In genomic region chr4:2991243-2991642, GRCh38 we compare ENCODE assay signal across 30 cellular contexts.
"Had no signal": no experiment of that assay in that cellular context is flagged by ENCODE, and none has a peak within 500 bp of the region (broad histone marks: within the 10 kb centered on the region; RNA-seq: fewer than 3 reads in every experiment).

No MANE protein-coding gene starts in this region.

- H3K27me3 ChIP-seq: adrenal gland, body of pancreas, dorsolateral prefrontal cortex, esophagus squamous epithelium, gastrocnemius medialis, heart left ventricle had no signal

- H3K9me3 ChIP-seq: adrenal gland, body of pancreas, esophagus squamous epithelium, gastrocnemius medialis, heart left ventricle had no signal

- ATAC-seq: activated CD4-positive, alpha-beta T cell treated with anti-CD3 and anti-CD28 coated beads for 36 hours; activated CD8-positive, alpha-beta memory T cell treated with anti-CD3 and anti-CD28 coated beads, Interleukin-2, amount 10 ng/mL, durations not matched to agents 7 days and 5 days; activated CD8-positive, alpha-beta T cell treated with anti-CD3 and anti-CD28 coated beads, Interleukin-2, amount 10 ng/mL, durations not matched to agents 7 days and 5 days; activated naive CD8-positive, alpha-beta T cell treated with anti-CD3 and anti-CD28 coated beads, Interleukin-2, amount 50 U/mL, for 24 hours; body of pancreas; gastrocnemius medialis; heart left ventricle; T-helper 17 cell had no signal

- H3K4me3 ChIP-seq: adrenal gland, body of pancreas, coronary artery, dorsolateral prefrontal cortex, esophagus squamous epithelium, gastrocnemius medialis, heart left ventricle had no signal

- H3K27ac ChIP-seq: adrenal gland, body of pancreas, coronary artery, dorsolateral prefrontal cortex, esophagus squamous epithelium, gastrocnemius medialis, heart left ventricle had no signal

- H3K36me3 ChIP-seq: adrenal gland, esophagus squamous epithelium, gastrocnemius medialis had no signal

- DNase-seq: activated CD4-positive, alpha-beta memory T cell treated with anti-CD3 and anti-CD28 coated beads for 36 hours; activated CD4-positive, alpha-beta T cell treated with anti-CD3 and anti-CD28 coated beads for 36 hours; activated CD4-positive, alpha-beta T cell treated with anti-CD3 and anti-CD28 coated beads, Interleukin-2, amount 10 ng/mL, durations not matched to agents 24 days and 14 days; activated CD4-positive, CD25-positive, alpha-beta regulatory T cell; activated CD4-positive, CD25-positive, alpha-beta regulatory T cell treated with anti-CD3 and anti-CD28 coated beads, Interleukin-2, amount 50 U/mL, for 72 hours; activated CD8-positive, alpha-beta memory T cell treated with anti-CD3 and anti-CD28 coated beads, Interleukin-2, amount 10 ng/mL, durations not matched to agents 7 days and 5 days; activated CD8-positive, alpha-beta memory T cell treated with anti-CD3 and anti-CD28 coated beads, Interleukin-2, amount 50 U/mL, for 4 hours; activated CD8-positive, alpha-beta T cell treated with anti-CD3 and anti-CD28 coated beads, Interleukin-2, amount 10 ng/mL, durations not matched to agents 7 days and 5 days; activated effector memory CD4-positive, alpha-beta T cell treated with anti-CD3 and anti-CD28 coated beads, Interleukin-2, amount 50 U/mL, for 16 hours; activated naive CD4-positive, alpha-beta T cell treated with anti-CD3 and anti-CD28 coated beads for 36 hours; activated naive CD8-positive, alpha-beta T cell treated with anti-CD3 and anti-CD28 coated beads for 36 hours; activated naive CD8-positive, alpha-beta T cell treated with anti-CD3 and anti-CD28 coated beads, Interleukin-2, amount 50 U/mL, for 24 hours; activated T-cell treated with anti-CD3 and anti-CD28 coated beads, Interleukin-2, amount 50 U/mL, for 1 hour; activated T-cell treated with anti-CD3 and anti-CD28 coated beads, Interleukin-2, amount 50 U/mL, for 48 hours; adrenal gland; amygdala; aorta; body of pancreas; dorsolateral prefrontal cortex; effector memory CD4-positive, alpha-beta T cell; endodermal cell; erythroblast; esophagus squamous epithelium; gastrocnemius medialis; glutamatergic neuron; heart left ventricle; T-helper 1 cell; T-helper 17 cell; T1000 had no signal
